Comparison of ENCODE assay signal across 8 cellular contexts in the genomic region with DNA sequence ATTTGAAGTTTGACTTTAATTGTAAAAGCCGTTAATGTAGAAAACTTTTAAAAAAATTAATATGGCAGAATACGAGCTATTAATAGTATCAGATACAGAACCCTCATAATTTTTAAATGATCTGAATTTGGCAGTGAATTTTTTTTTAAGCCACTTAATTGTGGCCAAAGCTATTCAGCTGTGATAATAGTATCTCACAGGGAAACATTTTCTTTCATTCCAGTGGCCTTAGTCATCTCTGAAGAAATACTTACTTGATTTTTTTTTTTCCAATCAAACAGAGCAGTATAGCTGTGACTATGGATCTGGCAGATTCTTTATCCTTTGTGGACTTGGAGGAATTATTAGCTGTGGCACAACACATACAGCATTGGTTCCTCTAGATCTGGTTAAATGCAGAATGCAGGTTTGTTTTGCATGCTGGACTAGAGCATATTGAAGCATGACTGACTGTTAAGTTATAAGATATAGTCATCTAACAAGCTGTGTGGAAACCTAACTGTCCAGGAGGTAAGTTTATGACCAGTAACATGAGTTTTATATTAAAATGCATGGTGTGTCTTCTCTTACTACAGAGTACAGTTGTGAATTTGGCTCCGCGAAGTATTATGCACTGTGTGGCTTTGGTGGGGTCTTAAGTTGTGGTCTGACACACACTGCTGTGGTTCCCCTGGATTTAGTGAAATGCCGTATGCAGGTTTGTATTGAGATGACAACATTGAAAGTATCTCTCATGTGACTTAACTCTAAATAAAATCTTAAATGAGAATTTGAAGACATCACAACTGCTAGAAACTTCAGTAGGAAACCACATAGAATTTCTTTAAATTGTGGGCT. TPM values are rescaled to one million over a fixed set of nuclear protein-coding genes. Genes with fewer than 3 reads are reported as not detected.
A peak's percentile ranks its signal among the peaks of the same experiment; 100 is the strongest.
DNase-seq lines count a peak whose midpoint lies in the region; ATAC-seq and TF ChIP-seq lines count a peak whose summit lies in the region.

No MANE protein-coding gene starts in this region.

- H3K9me3 Mint-ChIP-seq in activated T-cell treated with anti-CD3 and anti-CD28 coated beads, Interleukin-2, amount 50 U/mL, for 24 hours = no peaks in the 10 kb centered on the region
- no peaks in the 10 kb centered on the region for H3K9me3 Mint-ChIP-seq in activated CD8-positive, alpha-beta T cell treated with anti-CD3 and anti-CD28 coated beads for 36 hours

- POLR2A ChIA-PET in activated CD8-positive, alpha-beta T cell treated with anti-CD3 and anti-CD28 coated beads for 36 hours (lab: Charles Lee) = interaction anchor here (0.6 to 5.3 kb wide), 9 partner anchors 9 to 85 kb away, joined by 3 to 70 read pairs (median 5); a partner anchor contains a TSS

- 25% methylated on average over 5 of the region's 5 CpGs for WGBS in right cardiac atrium

- peaks cover 70% of the 10 kb centered on the region for H3K36me3 Mint-ChIP-seq in activated T-cell treated with anti-CD3 and anti-CD28 coated beads, Interleukin-2, amount 50 U/mL, for 24 hours (ENCODE audit: low read depth)
- H3K36me3 Mint-ChIP-seq in activated CD8-positive, alpha-beta T cell treated with anti-CD3 and anti-CD28 coated beads for 36 hours (ENCODE audit: low read depth) = peaks cover 54% of the 10 kb centered on the region

- no peak for TF ChIP-seq CTCF in activated CD8-positive, alpha-beta T cell treated with anti-CD3 and anti-CD28 coated beads for 36 hours (IDR thresholded peaks at IDR 0.05)

- no peaks in the 10 kb centered on the region for H3K27me3 Mint-ChIP-seq in activated T-cell treated with anti-CD3 and anti-CD28 coated beads, Interleukin-2, amount 50 U/mL, for 24 hours
- no peaks in the 10 kb centered on the region for H3K27me3 Mint-ChIP-seq in activated CD8-positive, alpha-beta T cell treated with anti-CD3 and anti-CD28 coated beads for 36 hours

- no peak for DNase-seq in activated T-cell treated with anti-CD3 and anti-CD28 coated beads, Interleukin-2, amount 50 U/mL, for 24 hours
- DNase-seq in activated T-cell treated with anti-CD3 and anti-CD28 coated beads, Interleukin-2, amount 50 U/mL, for 48 hours = no peak
- peak; percentile 62 for DNase-seq in activated CD8-positive, alpha-beta T cell treated with anti-CD3 and anti-CD28 coated beads for 36 hours
- DNase-seq in right cardiac atrium (no peak), iPS-NIHi11 (ENCODE audit: low spot score) (no peak), D341Med (ENCODE audit: low spot score) (no peak)
- peak; percentile 44 for DNase-seq in stimulated activated CD8-positive, alpha-beta memory T cell treated with anti-CD3 and anti-CD28 coated beads, Interleukin-4, amount 100 ng/mL, for 48 hours

- H3K27ac ChIP-seq in right cardiac atrium (ENCODE audit: low read length) = no peak overlapping the region

- H3K4me3 Mint-ChIP-seq in activated T-cell treated with anti-CD3 and anti-CD28 coated beads, Interleukin-2, amount 50 U/mL, for 24 hours = peak overlapping the region; percentile 99
- peak overlapping the region; percentile 98 for H3K4me3 Mint-ChIP-seq in activated CD8-positive, alpha-beta T cell treated with anti-CD3 and anti-CD28 coated beads for 36 hours

- peak overlapping the region; percentile 82 for H3K4me3 ChIP-seq in right cardiac atrium (ENCODE audit: low read length)

- CTCF ChIA-PET in activated CD8-positive, alpha-beta T cell treated with anti-CD3 and anti-CD28 coated beads for 36 hours (lab: Charles Lee) = interaction anchor here (0.9 to 6.6 kb wide), 6 partner anchors 11 to 104 kb away, joined by 3 to 42 read pairs (median 4); no protein-coding TSS in a partner anchor

- no peaks in the 10 kb centered on the region for H3K4me1 ChIP-seq in right cardiac atrium (ENCODE audit: control insufficient read depth, insufficient read depth, low read length)

- H3K9me3 ChIP-seq in right cardiac atrium (ENCODE audit: control insufficient read depth, low read length) = no peaks in the 10 kb centered on the region

- ATAC-seq in activated CD8-positive, alpha-beta T cell treated with anti-CD3 and anti-CD28 coated beads for 36 hours = no peak
- ATAC-seq in right cardiac atrium (no peak), HG03139 (IDR thresholded peaks at IDR 0.05; ENCODE audit: unreplicated experiment) (no peak)

- peaks cover 35% of the 10 kb centered on the region for H3K4me1 Mint-ChIP-seq in activated T-cell treated with anti-CD3 and anti-CD28 coated beads, Interleukin-2, amount 50 U/mL, for 24 hours (ENCODE audit: low read depth)
- H3K4me1 Mint-ChIP-seq in activated CD8-positive, alpha-beta T cell treated with anti-CD3 and anti-CD28 coated beads for 36 hours (ENCODE audit: low read depth) = peaks cover 28% of the 10 kb centered on the region

- H3K27ac Mint-ChIP-seq in activated T-cell treated with anti-CD3 and anti-CD28 coated beads, Interleukin-2, amount 50 U/mL, for 24 hours = peak overlapping the region; percentile 99
- H3K27ac Mint-ChIP-seq in activated CD8-positive, alpha-beta T cell treated with anti-CD3 and anti-CD28 coated beads for 36 hours = peak overlapping the region; percentile 97

- intact Hi-C loops in activated CD8-positive, alpha-beta T cell treated with anti-CD3 and anti-CD28 coated beads for 36 hours (cut with micrococcal nuclease) = loop anchor here (2.0 kb wide), 1 partner anchor 49 kb away; a partner anchor contains a TSS
- intact Hi-C loops in right cardiac atrium (cut with DNase I) = loop anchor here in 2 of 4 donors (10.0 kb wide), 1 partner anchor 49 kb away; a partner anchor contains a TSS

- no peaks in the 10 kb centered on the region for H3K27me3 ChIP-seq in right cardiac atrium (ENCODE audit: control insufficient read depth, insufficient read depth)

RNA-seq across cellular contexts. Expression of a gene that starts 1.9 kb away (rescaled TPM):
- 100 to 1,000 TPM; 665 to 672 TPM for total RNA-seq in activated CD8-positive, alpha-beta T cell treated with anti-CD3 and anti-CD28 coated beads for 36 hours
- total RNA-seq in right cardiac atrium = 1,000 to 10,000 TPM in 3 of 4 donors, 100 to 1,000 TPM in 1; 961 to 1,212 (median 1,085) TPM
- 1,403 TPM for polyA plus RNA-seq in right cardiac atrium

RNA-seq across cellular contexts. Expression of a gene that starts 49.2 kb away (rescaled TPM):
- total RNA-seq in activated CD8-positive, alpha-beta T cell treated with anti-CD3 and anti-CD28 coated beads for 36 hours = 10 to 100 TPM; 34.9 to 35.4 TPM
- total RNA-seq in right cardiac atrium = 10 to 100 TPM in 1 of 4 donors, 1 to 10 TPM in 3; 4.9 to 10.3 (median 6.3) TPM
- polyA plus RNA-seq in right cardiac atrium = 8.1 TPM

RNA-seq across cellular contexts. Expression of a gene that starts 49.7 kb away (rescaled TPM):
- total RNA-seq in activated CD8-positive, alpha-beta T cell treated with anti-CD3 and anti-CD28 coated beads for 36 hours = 10 to 100 TPM; 14.3 to 17.9 TPM
- 1 to 10 TPM; 4.0 to 7.1 (median 4.5) TPM for total RNA-seq in right cardiac atrium
- 2.9 TPM for polyA plus RNA-seq in right cardiac atrium

Comparison
In these comparisons a context has a peak if more than half of its experiments do, and no peak if none do; other contexts are left out.
1. DNase-seq: peak in activated CD8-positive, alpha-beta T cell treated with anti-CD3 and anti-CD28 coated beads for 36 hours (single experiment) and stimulated activated CD8-positive, alpha-beta memory T cell treated with anti-CD3 and anti-CD28 coated beads, Interleukin-4, amount 100 ng/mL, for 48 hours (single experiment); none in activated T-cell treated with anti-CD3 and anti-CD28 coated beads, Interleukin-2, amount 50 U/mL, for 24 hours (single experiment), activated T-cell treated with anti-CD3 and anti-CD28 coated beads, Interleukin-2, amount 50 U/mL, for 48 hours (0 of 2), right cardiac atrium (0 of 3), iPS-NIHi11 (single experiment) and D341Med (single experiment).